ENCODE assay signal across 20 cellular contexts in the genomic region with DNA sequence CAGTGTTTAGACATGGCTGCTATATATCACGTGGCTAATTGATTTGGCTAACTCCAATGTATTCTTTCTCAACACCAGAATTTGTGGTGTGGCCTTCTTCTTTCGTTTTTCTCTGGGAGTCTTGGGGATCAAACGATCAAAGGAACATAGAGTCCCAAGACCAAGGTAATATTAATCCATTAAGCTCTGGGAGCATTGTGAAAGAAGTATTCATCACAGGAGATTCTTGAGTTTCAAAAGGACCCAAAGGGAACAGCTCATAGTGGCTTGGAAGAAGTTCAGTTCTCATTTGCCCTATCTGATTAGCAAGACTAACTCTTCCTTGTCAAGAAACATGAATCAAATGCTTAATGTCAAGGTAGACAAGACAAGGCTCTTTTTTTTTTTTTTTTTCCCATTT. TPM values are rescaled to one million over a fixed set of nuclear protein-coding genes. Genes with fewer than 3 reads are reported as not detected.
DNase-seq lines count a peak whose midpoint lies in the region; ATAC-seq and TF ChIP-seq lines count a peak whose summit lies in the region.
"Had no signal": no experiment of that assay in that cellular context is flagged by ENCODE, and none has a peak within 500 bp of the region (broad histone marks: within the 10 kb centered on the region; RNA-seq: fewer than 3 reads in every experiment).

No MANE protein-coding gene starts in this region.

- H3K36me3 ChIP-seq in RWPE2 (ENCODE audit: low read depth) (no peaks in the 10 kb centered on the region), esophagus squamous epithelium (no peaks in the 10 kb centered on the region), vagina (no peaks in the 10 kb centered on the region), aorta (ENCODE audit: control insufficient read depth in 1 of 2, insufficient read depth in 2 of 2, low read length in 1 of 2) (no peaks in the 10 kb centered on the region)
- H3K36me3 ChIP-seq: BLaER1 had no signal

- intact Hi-C loops in esophagus squamous epithelium (cut with DNase I) (no loop called here), vagina (cut with DNase I) (no loop called here), aorta (cut with DNase I) (no loop called here)

- no peak for DNase-seq in RWPE2 (ENCODE audit: low spot score)
- peak; percentile 20 for DNase-seq in epithelial cell of esophagus (ENCODE audit: low read depth)
- no peak for DNase-seq in esophagus squamous epithelium (lab: John Stamatoyannopoulos, UW)
- no peak for DNase-seq in vagina (ENCODE audit: extremely low spot score in 2 of 2)
- no peak for DNase-seq in aorta
- DNase-seq in SW 1271 (lab: John Stamatoyannopoulos, UW), result no peak
- no peak for DNase-seq in GM20000 (ENCODE audit: low spot score)
- DNase-seq: 8988T; CD4-positive, alpha-beta memory T cell; DMS153; DMS79; GDM1; GOT3; H7; HFFc6 had no signal

- H3K4me3 ChIP-seq in RWPE2 (ENCODE audit: severe bottlenecking) (no peak overlapping the region), epithelial cell of esophagus (ENCODE audit: low read length) (no peak overlapping the region), esophagus squamous epithelium (no peak overlapping the region), vagina (no peak overlapping the region), aorta (ENCODE audit: low read length in 2 of 2) (no peak overlapping the region)
- H3K4me3 ChIP-seq: BLaER1 had no signal

- H3K4me1 ChIP-seq in RWPE2 (ENCODE audit: insufficient read depth, poor library complexity, severe bottlenecking), result no peaks in the 10 kb centered on the region
- H3K4me1 ChIP-seq in esophagus squamous epithelium, result peaks cover 9 to 48% (median 13%) of the 10 kb centered on the region in 3 donors
- no peaks in the 10 kb centered on the region for H3K4me1 ChIP-seq in vagina
- no peaks in the 10 kb centered on the region for H3K4me1 ChIP-seq in aorta (ENCODE audit: control insufficient read depth in 1 of 2, insufficient read depth in 2 of 2, low read length in 2 of 2)
- H3K4me1 ChIP-seq: BLaER1 had no signal

- 0 out of 3 replicates have a peak, but pooled peaks have one; percentile 19 for ATAC-seq in RWPE2 (ENCODE audit: low read depth)
- no peak for ATAC-seq in aorta (ENCODE audit: low FRiP score)
- ATAC-seq: HCT116 had no signal

- H3K27ac ChIP-seq in RWPE2 (ENCODE audit: poor library complexity, severe bottlenecking), result no peak overlapping the region
- peak overlapping the region; percentile 80 to 93 (median 85) for H3K27ac ChIP-seq in esophagus squamous epithelium
- peak overlapping the region; percentile 65 for H3K27ac ChIP-seq in vagina
- H3K27ac ChIP-seq in aorta (ENCODE audit: low read depth in 1 of 2, low read length in 2 of 2), result no peak overlapping the region
- H3K27ac ChIP-seq: BLaER1 had no signal

- TF ChIP-seq POLR2A in esophagus squamous epithelium (IDR thresholded peaks at IDR 0.05), result no peak
- no peak for TF ChIP-seq POLR2A in vagina (IDR thresholded peaks at IDR 0.05)

- H3K27me3 ChIP-seq in RWPE2 (ENCODE audit: insufficient read depth, poor library complexity, severe bottlenecking) (no peaks in the 10 kb centered on the region), esophagus squamous epithelium (no peaks in the 10 kb centered on the region), vagina (no peaks in the 10 kb centered on the region), aorta (ENCODE audit: control insufficient read depth in 1 of 2, insufficient read depth in 2 of 2, low read length in 1 of 2) (no peaks in the 10 kb centered on the region)
- H3K27me3 ChIP-seq: BLaER1 had no signal

- H3K9me3 ChIP-seq in RWPE2 (ENCODE audit: severe bottlenecking), result no peaks in the 10 kb centered on the region
- H3K9me3 ChIP-seq in esophagus squamous epithelium, result peaks cover 0 to 11% (median 4%) of the 10 kb centered on the region in 3 donors
- no peaks in the 10 kb centered on the region for H3K9me3 ChIP-seq in vagina
- peaks cover 3% of the 10 kb centered on the region for H3K9me3 ChIP-seq in aorta (ENCODE audit: control insufficient read depth, low read length)

- TF ChIP-seq CTCF in RWPE2 (IDR thresholded peaks at IDR 0.05; ENCODE audit: poor library complexity, severe bottlenecking), result no peak
- no peak for TF ChIP-seq CTCF in epithelial cell of esophagus (IDR thresholded peaks at IDR 0.05; ENCODE audit: insufficient read depth, low read depth, low read length, missing control alignments)
- no peak for TF ChIP-seq CTCF in esophagus squamous epithelium (IDR thresholded peaks at IDR 0.05)
- no peak for TF ChIP-seq CTCF in vagina (IDR thresholded peaks at IDR 0.05)
- no peak for TF ChIP-seq CTCF in GM20000 (IDR thresholded peaks at IDR 0.05; ENCODE audit: extremely low read depth, missing control alignments)

- WGBS in esophagus squamous epithelium, 2 donors, result 24 to 65% methylated on average over 3 of the region's 3 CpGs
- 79 to 82% methylated on average over 3 of the region's 3 CpGs for WGBS in aorta, 2 donors

RNA-seq across cellular contexts. Expression of gene TICRR, which starts 32.9 kb away (rescaled TPM):
- total RNA-seq in esophagus squamous epithelium, result 10 to 100 TPM in 2 of 4 donors, 1 to 10 TPM in 2; 8.4 to 33.7 (median 10.1) TPM
- total RNA-seq in vagina, result 5.2 TPM
- total RNA-seq in aorta, result under 1 TPM; 0.16 to 0.60 TPM
- under 1 TPM in 1 of 2 donors, not detected in 1; 0.03 TPM for polyA plus RNA-seq in aorta
- polyA plus RNA-seq: CD14-positive monocyte had no signal

RNA-seq across cellular contexts. Expression of gene RHCG, which starts 46.0 kb away (rescaled TPM):
- 1,000 to 10,000 TPM; 2,342 to 7,076 (median 3,336) TPM for total RNA-seq in esophagus squamous epithelium
- 1,938 TPM for total RNA-seq in vagina
- total RNA-seq in aorta, result not detected
- 1 to 10 TPM; 1.0 to 2.1 TPM for polyA plus RNA-seq in aorta
- total RNA-seq: CD4-positive, alpha-beta memory T cell; Daoy; H7; HFFc6 had no signal
- polyA plus RNA-seq: AG04450; CD14-positive monocyte; CD4-positive, alpha-beta memory T cell had no signal

Comparison
In these comparisons a context has a peak if more than half of its experiments do, and no peak if none do; other contexts are left out.
1. H3K27ac ChIP-seq: peak in esophagus squamous epithelium (4 of 4) and vagina (single experiment); none in RWPE2 (single experiment) and aorta (0 of 2).
2. RNA of gene RHCG, which starts 46.0 kb away (total RNA-seq): 2,342 to 7,076 TPM in esophagus squamous epithelium and 1,938 TPM in vagina (single experiment); not detected in aorta; every median in the first group is over 1,000 times any median in the second.